18 cellular contexts compared by ENCODE assay signal in genomic region chr5:160835376-160835775, GRCh38. TPM values are rescaled to one million over a fixed set of nuclear protein-coding genes. Genes with fewer than 3 reads are reported as not detected.
DNase-seq lines count a peak whose midpoint lies in the region; ATAC-seq and FAIRE-seq lines count a peak whose summit lies in the region.
"Had no signal": no experiment of that assay in that cellular context is flagged by ENCODE, and none has a peak within 500 bp of the region (broad histone marks: within the 10 kb centered on the region; RNA-seq: fewer than 3 reads in every experiment).

No MANE protein-coding gene starts in this region.

- H2BK120ac ChIP-seq in neuronal stem cell (ENCODE audit: low read depth, low read length), result no peak overlapping the region

- no peak overlapping the region for H3K14ac ChIP-seq in neuronal stem cell (ENCODE audit: low read length)

- H3K9ac ChIP-seq in neuronal stem cell (ENCODE audit: low read depth, low read length, poor library complexity), result no peak overlapping the region

- H3K18ac ChIP-seq in neuronal stem cell (ENCODE audit: low read length), result no peak overlapping the region

- H2AFZ ChIP-seq in neuronal stem cell (ENCODE audit: low read length), result no peak overlapping the region

- H3K4me2 ChIP-seq in neuronal stem cell (ENCODE audit: insufficient read depth, low read length, poor library complexity, severe bottlenecking), result no peak overlapping the region

- H2BK15ac ChIP-seq in neuronal stem cell (ENCODE audit: low read length), result no peak overlapping the region

- peak; percentile 73 to 76 for DNase-seq in cerebellar nuclear complex (lab: John Stamatoyannopoulos, UW)
- DNase-seq in activated effector memory CD4-positive, alpha-beta T cell treated with anti-CD3 and anti-CD28 coated beads, Interleukin-2, amount 50 U/mL, for 16 hours, result no peak
- DNase-seq in frontal cortex (ENCODE audit: low spot score in 2 of 2), result no peak
- no peak for DNase-seq in neuronal stem cell (ENCODE audit: low spot score)
- DNase-seq in activated CD4-positive, alpha-beta T cell treated with anti-CD3 and anti-CD28 coated beads for 1 hour, result no peak
- DNase-seq: hypothalamus; left ventricle myocardium superior; naive thymus-derived CD4-positive, alpha-beta T cell; NCI-H1105 treated with DMSO at 0.1 percent for 48 hours; NCI-H226; retina; T-helper 1 cell had no signal

- ATAC-seq in GM18861 (IDR thresholded peaks at IDR 0.05; ENCODE audit: unreplicated experiment) (peak; percentile 16), GM21619 (IDR thresholded peaks at IDR 0.05; ENCODE audit: unreplicated experiment) (peak; percentile 28), HG03378 (IDR thresholded peaks at IDR 0.05; ENCODE audit: unreplicated experiment) (peak; percentile 22)
- ATAC-seq: esophagus mucosa; left ventricle myocardium superior; naive thymus-derived CD4-positive, alpha-beta T cell had no signal

- H3K4me1 ChIP-seq in neuronal stem cell (ENCODE audit: control insufficient read depth in 2 of 2, insufficient read depth in 1 of 2, low read depth in 1 of 2, low read length in 2 of 2), result no peaks in the 10 kb centered on the region

- H3K4ac ChIP-seq in neuronal stem cell (ENCODE audit: low read length), result no peak overlapping the region

- no peak overlapping the region for H3K4me3 ChIP-seq in neuronal stem cell (ENCODE audit: low read length in 2 of 2)

- H4K8ac ChIP-seq in neuronal stem cell (ENCODE audit: low read depth, low read length), result no peak overlapping the region

- FAIRE-seq in frontal cortex (lab: Jason Lieb, UNC), result no peak
- FAIRE-seq: colon had no signal

- no peak overlapping the region for H2AK5ac ChIP-seq in neuronal stem cell (ENCODE audit: low read depth, low read length)

- H3K23ac ChIP-seq in neuronal stem cell (ENCODE audit: low read depth, low read length, poor library complexity), result no peak overlapping the region

- H4K91ac ChIP-seq in neuronal stem cell (ENCODE audit: low read depth, low read length, poor library complexity), result no peak overlapping the region

- no peaks in the 10 kb centered on the region for H3K9me3 ChIP-seq in neuronal stem cell (replicated peaks in 1 of 2; ENCODE audit: control insufficient read depth in 2 of 2, insufficient read depth in 1 of 2, low read depth in 1 of 2, low read length in 2 of 2)

- no peaks in the 10 kb centered on the region for H3K36me3 ChIP-seq in neuronal stem cell (replicated peaks in 1 of 2; ENCODE audit: control insufficient read depth in 2 of 2, insufficient read depth in 2 of 2, low read length in 2 of 2)

- no peaks in the 10 kb centered on the region for H3K79me1 ChIP-seq in neuronal stem cell (ENCODE audit: low read depth, low read length)

- H3K27me3 ChIP-seq in neuronal stem cell (ENCODE audit: control insufficient read depth in 3 of 3, insufficient read depth in 3 of 3, low read depth in 1 of 3, low read length in 3 of 3), result no peaks in the 10 kb centered on the region

- no peak overlapping the region for H2BK12ac ChIP-seq in neuronal stem cell (ENCODE audit: low read length)

- no peak overlapping the region for H2BK5ac ChIP-seq in neuronal stem cell (ENCODE audit: low read length)

- no peak overlapping the region for H3K27ac ChIP-seq in neuronal stem cell (replicated peaks; ENCODE audit: low read length)

RNA-seq across cellular contexts. Expression of gene ATP10B, which starts 16.6 kb away (rescaled TPM):
- total RNA-seq in frontal cortex, result 2.4 TPM
- not detected for polyA plus RNA-seq in neuronal stem cell (2013, experiment 1 of 2)
- not detected for polyA plus RNA-seq in neuronal stem cell (2013, experiment 2 of 2)
- total RNA-seq: HT1080; left ventricle myocardium superior; naive thymus-derived CD4-positive, alpha-beta T cell had no signal
- polyA plus RNA-seq: naive thymus-derived CD4-positive, alpha-beta T cell had no signal

Comparison
In these comparisons a context has a peak if more than half of its experiments do, and no peak if none do; other contexts are left out.
1. DNase-seq: peak in cerebellar nuclear complex (2 of 2); none in activated effector memory CD4-positive, alpha-beta T cell treated with anti-CD3 and anti-CD28 coated beads, Interleukin-2, amount 50 U/mL, for 16 hours (single experiment), frontal cortex (0 of 2), neuronal stem cell (single experiment) and activated CD4-positive, alpha-beta T cell treated with anti-CD3 and anti-CD28 coated beads for 1 hour (single experiment).
2. Peak in every context shown above with its lines, with median percentiles within 50 percentile points of each other: ATAC-seq.